2 cellular contexts compared by ENCODE assay signal in the genomic region with DNA sequence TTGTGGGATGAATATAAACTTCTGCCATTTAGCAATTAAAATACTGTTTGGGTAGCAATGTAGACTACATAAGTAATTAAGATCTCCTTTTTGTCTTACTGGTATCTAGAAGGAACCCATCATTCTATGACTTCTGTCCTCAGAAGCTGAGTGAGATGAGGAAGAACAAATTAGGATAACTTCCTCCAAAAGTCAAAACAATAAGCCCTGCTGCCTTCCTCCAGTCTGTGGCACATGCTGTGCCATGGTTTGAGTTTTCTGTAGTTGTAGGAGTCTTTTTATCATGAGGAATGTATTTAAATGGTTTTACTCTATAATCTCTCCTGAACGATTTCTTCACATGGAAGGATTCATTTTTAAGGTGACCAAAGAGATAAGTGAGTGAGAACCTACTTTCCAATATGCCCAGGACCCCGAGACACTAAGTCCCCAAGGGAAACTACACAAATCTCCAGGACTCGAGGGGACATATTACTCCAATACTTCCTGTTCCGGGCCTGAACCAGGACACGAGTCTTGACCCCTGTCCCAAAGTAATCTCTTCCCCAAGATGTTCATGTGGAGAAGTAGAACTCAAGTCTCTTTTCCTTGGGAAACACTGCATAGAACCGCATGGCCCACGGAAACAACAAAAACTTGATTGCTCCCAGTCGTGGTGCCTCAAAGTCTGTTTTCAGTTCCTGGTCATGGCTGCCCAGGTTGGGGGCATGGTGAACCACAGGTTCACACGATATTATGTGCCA.
TF ChIP-seq lines count a peak whose summit lies in the region.

No MANE protein-coding gene starts in this region.

TF ChIP-seq in HepG2, 621 proteins besides CTCF, POLR2A, EP300 and RAD21:
- no peak for TF ChIP-seq ZFX (CRISPR knock-in tag; IDR thresholded peaks at IDR 0.05; ENCODE audit: low read depth)
- TF ChIP-seq HMGA1 (CRISPR knock-in tag; conservative IDR thresholded peaks at IDR 0.05): no peak
- TF ChIP-seq, protein P1, sequence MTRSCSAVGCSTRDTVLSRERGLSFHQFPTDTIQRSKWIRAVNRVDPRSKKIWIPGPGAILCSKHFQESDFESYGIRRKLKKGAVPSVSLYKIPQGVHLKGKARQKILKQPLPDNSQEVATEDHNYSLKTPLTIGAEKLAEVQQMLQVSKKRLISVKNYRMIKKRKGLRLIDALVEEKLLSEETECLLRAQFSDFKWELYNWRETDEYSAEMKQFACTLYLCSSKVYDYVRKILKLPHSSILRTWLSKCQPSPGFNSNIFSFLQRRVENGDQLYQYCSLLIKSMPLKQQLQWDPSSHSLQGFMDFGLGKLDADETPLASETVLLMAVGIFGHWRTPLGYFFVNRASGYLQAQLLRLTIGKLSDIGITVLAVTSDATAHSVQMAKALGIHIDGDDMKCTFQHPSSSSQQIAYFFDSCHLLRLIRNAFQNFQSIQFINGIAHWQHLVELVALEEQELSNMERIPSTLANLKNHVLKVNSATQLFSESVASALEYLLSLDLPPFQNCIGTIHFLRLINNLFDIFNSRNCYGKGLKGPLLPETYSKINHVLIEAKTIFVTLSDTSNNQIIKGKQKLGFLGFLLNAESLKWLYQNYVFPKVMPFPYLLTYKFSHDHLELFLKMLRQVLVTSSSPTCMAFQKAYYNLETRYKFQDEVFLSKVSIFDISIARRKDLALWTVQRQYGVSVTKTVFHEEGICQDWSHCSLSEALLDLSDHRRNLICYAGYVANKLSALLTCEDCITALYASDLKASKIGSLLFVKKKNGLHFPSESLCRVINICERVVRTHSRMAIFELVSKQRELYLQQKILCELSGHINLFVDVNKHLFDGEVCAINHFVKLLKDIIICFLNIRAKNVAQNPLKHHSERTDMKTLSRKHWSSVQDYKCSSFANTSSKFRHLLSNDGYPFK (CRISPR knock-in tag; IDR thresholded peaks at IDR 0.05; ENCODE audit: borderline replicate concordance): no peak
- no peak for TF ChIP-seq SNAPC2 (CRISPR knock-in tag; IDR thresholded peaks at IDR 0.05)
- no peak for TF ChIP-seq PAWR (CRISPR knock-in tag; IDR thresholded peaks at IDR 0.05; ENCODE audit: borderline replicate concordance)
- TF ChIP-seq HDAC2 (CRISPR knock-in tag; IDR thresholded peaks at IDR 0.05): no peak
- TF ChIP-seq, protein P2, sequence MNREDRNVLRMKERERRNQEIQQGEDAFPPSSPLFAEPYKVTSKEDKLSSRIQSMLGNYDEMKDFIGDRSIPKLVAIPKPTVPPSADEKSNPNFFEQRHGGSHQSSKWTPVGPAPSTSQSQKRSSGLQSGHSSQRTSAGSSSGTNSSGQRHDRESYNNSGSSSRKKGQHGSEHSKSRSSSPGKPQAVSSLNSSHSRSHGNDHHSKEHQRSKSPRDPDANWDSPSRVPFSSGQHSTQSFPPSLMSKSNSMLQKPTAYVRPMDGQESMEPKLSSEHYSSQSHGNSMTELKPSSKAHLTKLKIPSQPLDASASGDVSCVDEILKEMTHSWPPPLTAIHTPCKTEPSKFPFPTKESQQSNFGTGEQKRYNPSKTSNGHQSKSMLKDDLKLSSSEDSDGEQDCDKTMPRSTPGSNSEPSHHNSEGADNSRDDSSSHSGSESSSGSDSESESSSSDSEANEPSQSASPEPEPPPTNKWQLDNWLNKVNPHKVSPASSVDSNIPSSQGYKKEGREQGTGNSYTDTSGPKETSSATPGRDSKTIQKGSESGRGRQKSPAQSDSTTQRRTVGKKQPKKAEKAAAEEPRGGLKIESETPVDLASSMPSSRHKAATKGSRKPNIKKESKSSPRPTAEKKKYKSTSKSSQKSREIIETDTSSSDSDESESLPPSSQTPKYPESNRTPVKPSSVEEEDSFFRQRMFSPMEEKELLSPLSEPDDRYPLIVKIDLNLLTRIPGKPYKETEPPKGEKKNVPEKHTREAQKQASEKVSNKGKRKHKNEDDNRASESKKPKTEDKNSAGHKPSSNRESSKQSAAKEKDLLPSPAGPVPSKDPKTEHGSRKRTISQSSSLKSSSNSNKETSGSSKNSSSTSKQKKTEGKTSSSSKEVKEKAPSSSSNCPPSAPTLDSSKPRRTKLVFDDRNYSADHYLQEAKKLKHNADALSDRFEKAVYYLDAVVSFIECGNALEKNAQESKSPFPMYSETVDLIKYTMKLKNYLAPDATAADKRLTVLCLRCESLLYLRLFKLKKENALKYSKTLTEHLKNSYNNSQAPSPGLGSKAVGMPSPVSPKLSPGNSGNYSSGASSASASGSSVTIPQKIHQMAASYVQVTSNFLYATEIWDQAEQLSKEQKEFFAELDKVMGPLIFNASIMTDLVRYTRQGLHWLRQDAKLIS (CRISPR knock-in tag; IDR thresholded peaks at IDR 0.05): no peak

TF ChIP-seq in H1, 55 proteins besides CTCF, POLR2A, EP300 and RAD21:
- TF ChIP-seq HDAC2 (IDR thresholded peaks at IDR 0.05; ENCODE audit: borderline replicate concordance in 1 of 2, low read depth in 2 of 2, low read length in 2 of 2): no peak
- TF ChIP-seq CEBPB (IDR thresholded peaks at IDR 0.05; ENCODE audit: low read depth, low read length): no peak
- TF ChIP-seq JUND (IDR thresholded peaks at IDR 0.05; ENCODE audit: low read length): no peak
- TF ChIP-seq ZNF274 (IDR thresholded peaks at IDR 0.05; ENCODE audit: borderline replicate concordance, extremely low read depth, low read length): no peak
- no peak for TF ChIP-seq POU5F1 (IDR thresholded peaks at IDR 0.05; ENCODE audit: low read depth, low read length)
- TF ChIP-seq SP1 (IDR thresholded peaks at IDR 0.05; ENCODE audit: low read depth, low read length): no peak
- TF ChIP-seq TAF7 (optimal IDR thresholded peaks at IDR 0.05; ENCODE audit: borderline replicate concordance, low read depth, low read length): no peak
- TF ChIP-seq BCL11A (IDR thresholded peaks at IDR 0.05; ENCODE audit: low read depth in 2 of 2, low read length in 2 of 2): no peak
- no peak for TF ChIP-seq TBP (IDR thresholded peaks at IDR 0.05; ENCODE audit: low read depth, low read length)
- TF ChIP-seq POLR2AphosphoS5 (IDR thresholded peaks at IDR 0.05; ENCODE audit: low read depth, low read length): no peak
- no peak for TF ChIP-seq CHD1 (IDR thresholded peaks at IDR 0.05; ENCODE audit: low read depth, low read length)
- TF ChIP-seq CBX8 (IDR thresholded peaks at IDR 0.05; ENCODE audit: borderline replicate concordance, low read depth, low read length): no peak
- TF ChIP-seq, protein P3, sequence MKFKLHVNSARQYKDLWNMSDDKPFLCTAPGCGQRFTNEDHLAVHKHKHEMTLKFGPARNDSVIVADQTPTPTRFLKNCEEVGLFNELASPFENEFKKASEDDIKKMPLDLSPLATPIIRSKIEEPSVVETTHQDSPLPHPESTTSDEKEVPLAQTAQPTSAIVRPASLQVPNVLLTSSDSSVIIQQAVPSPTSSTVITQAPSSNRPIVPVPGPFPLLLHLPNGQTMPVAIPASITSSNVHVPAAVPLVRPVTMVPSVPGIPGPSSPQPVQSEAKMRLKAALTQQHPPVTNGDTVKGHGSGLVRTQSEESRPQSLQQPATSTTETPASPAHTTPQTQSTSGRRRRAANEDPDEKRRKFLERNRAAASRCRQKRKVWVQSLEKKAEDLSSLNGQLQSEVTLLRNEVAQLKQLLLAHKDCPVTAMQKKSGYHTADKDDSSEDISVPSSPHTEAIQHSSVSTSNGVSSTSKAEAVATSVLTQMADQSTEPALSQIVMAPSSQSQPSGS (IDR thresholded peaks at IDR 0.05; ENCODE audit: low read length): no peak
- no peak for TF ChIP-seq BACH1 (IDR thresholded peaks at IDR 0.05; ENCODE audit: low read length)
- TF ChIP-seq, protein P4, sequence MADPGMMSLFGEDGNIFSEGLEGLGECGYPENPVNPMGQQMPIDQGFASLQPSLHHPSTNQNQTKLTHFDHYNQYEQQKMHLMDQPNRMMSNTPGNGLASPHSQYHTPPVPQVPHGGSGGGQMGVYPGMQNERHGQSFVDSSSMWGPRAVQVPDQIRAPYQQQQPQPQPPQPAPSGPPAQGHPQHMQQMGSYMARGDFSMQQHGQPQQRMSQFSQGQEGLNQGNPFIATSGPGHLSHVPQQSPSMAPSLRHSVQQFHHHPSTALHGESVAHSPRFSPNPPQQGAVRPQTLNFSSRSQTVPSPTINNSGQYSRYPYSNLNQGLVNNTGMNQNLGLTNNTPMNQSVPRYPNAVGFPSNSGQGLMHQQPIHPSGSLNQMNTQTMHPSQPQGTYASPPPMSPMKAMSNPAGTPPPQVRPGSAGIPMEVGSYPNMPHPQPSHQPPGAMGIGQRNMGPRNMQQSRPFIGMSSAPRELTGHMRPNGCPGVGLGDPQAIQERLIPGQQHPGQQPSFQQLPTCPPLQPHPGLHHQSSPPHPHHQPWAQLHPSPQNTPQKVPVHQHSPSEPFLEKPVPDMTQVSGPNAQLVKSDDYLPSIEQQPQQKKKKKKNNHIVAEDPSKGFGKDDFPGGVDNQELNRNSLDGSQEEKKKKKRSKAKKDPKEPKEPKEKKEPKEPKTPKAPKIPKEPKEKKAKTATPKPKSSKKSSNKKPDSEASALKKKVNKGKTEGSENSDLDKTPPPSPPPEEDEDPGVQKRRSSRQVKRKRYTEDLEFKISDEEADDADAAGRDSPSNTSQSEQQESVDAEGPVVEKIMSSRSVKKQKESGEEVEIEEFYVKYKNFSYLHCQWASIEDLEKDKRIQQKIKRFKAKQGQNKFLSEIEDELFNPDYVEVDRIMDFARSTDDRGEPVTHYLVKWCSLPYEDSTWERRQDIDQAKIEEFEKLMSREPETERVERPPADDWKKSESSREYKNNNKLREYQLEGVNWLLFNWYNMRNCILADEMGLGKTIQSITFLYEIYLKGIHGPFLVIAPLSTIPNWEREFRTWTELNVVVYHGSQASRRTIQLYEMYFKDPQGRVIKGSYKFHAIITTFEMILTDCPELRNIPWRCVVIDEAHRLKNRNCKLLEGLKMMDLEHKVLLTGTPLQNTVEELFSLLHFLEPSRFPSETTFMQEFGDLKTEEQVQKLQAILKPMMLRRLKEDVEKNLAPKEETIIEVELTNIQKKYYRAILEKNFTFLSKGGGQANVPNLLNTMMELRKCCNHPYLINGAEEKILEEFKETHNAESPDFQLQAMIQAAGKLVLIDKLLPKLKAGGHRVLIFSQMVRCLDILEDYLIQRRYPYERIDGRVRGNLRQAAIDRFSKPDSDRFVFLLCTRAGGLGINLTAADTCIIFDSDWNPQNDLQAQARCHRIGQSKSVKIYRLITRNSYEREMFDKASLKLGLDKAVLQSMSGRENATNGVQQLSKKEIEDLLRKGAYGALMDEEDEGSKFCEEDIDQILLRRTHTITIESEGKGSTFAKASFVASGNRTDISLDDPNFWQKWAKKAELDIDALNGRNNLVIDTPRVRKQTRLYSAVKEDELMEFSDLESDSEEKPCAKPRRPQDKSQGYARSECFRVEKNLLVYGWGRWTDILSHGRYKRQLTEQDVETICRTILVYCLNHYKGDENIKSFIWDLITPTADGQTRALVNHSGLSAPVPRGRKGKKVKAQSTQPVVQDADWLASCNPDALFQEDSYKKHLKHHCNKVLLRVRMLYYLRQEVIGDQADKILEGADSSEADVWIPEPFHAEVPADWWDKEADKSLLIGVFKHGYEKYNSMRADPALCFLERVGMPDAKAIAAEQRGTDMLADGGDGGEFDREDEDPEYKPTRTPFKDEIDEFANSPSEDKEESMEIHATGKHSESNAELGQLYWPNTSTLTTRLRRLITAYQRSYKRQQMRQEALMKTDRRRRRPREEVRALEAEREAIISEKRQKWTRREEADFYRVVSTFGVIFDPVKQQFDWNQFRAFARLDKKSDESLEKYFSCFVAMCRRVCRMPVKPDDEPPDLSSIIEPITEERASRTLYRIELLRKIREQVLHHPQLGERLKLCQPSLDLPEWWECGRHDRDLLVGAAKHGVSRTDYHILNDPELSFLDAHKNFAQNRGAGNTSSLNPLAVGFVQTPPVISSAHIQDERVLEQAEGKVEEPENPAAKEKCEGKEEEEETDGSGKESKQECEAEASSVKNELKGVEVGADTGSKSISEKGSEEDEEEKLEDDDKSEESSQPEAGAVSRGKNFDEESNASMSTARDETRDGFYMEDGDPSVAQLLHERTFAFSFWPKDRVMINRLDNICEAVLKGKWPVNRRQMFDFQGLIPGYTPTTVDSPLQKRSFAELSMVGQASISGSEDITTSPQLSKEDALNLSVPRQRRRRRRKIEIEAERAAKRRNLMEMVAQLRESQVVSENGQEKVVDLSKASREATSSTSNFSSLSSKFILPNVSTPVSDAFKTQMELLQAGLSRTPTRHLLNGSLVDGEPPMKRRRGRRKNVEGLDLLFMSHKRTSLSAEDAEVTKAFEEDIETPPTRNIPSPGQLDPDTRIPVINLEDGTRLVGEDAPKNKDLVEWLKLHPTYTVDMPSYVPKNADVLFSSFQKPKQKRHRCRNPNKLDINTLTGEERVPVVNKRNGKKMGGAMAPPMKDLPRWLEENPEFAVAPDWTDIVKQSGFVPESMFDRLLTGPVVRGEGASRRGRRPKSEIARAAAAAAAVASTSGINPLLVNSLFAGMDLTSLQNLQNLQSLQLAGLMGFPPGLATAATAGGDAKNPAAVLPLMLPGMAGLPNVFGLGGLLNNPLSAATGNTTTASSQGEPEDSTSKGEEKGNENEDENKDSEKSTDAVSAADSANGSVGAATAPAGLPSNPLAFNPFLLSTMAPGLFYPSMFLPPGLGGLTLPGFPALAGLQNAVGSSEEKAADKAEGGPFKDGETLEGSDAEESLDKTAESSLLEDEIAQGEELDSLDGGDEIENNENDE (IDR thresholded peaks at IDR 0.05; ENCODE audit: insufficient replicate concordance, low read length): no peak
- TF ChIP-seq TEAD4 (IDR thresholded peaks at IDR 0.05; ENCODE audit: low read depth, low read length): no peak
- TF ChIP-seq, protein P5, sequence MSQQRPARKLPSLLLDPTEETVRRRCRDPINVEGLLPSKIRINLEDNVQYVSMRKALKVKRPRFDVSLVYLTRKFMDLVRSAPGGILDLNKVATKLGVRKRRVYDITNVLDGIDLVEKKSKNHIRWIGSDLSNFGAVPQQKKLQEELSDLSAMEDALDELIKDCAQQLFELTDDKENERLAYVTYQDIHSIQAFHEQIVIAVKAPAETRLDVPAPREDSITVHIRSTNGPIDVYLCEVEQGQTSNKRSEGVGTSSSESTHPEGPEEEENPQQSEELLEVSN (IDR thresholded peaks at IDR 0.05): no peak
- no peak for TF ChIP-seq HDAC6 (IDR thresholded peaks at IDR 0.05; ENCODE audit: low read depth, low read length)
